Comparison of ENCODE assay signal across 8 cellular contexts in the genomic region with DNA sequence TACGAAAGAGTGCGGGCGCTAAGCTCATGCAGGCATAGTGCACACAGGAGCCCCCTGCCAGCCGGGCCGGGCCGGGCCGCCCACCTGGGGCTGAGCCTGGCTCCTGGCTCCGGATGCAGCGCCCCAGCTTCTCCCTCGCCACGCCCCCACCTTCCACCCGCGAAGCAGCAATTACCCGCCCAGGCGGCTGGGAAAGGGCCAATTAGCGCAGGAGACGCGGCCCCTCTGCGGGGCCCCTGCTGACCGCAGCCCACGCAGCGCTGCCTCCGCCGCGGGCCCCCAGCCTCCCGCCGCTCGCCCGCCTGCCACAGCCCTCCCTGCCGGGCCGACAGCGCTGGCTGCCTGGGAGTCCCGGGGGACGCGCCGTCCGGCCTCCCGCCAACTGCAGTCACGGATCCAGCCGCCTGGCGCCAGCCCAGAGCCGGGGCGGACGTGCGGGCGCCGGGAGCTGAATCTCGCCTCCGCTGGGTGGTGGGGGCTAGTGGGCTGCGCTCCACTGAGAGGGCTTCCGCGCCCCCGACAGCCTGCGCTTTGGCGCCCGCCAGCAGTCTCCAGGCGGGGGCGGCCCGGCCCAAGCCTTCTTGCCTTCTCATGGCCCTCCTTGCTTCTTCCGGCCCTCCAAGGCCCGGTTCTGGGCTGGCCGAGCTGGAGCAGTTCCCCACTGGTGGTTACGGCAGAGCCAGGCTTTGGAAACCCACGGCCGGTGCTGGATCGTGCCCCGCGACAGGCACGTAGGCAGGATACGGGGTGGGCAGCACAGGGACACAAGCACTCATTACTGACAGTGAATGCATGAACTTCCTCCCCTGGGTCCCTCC. TPM values are rescaled to one million over a fixed set of nuclear protein-coding genes. Genes with fewer than 3 reads are reported as not detected.
A peak's percentile ranks its signal among the peaks of the same experiment; 100 is the strongest.
DNase-seq lines count a peak whose midpoint lies in the region; ATAC-seq and TF ChIP-seq lines count a peak whose summit lies in the region.

No MANE protein-coding gene starts in this region.

- H3K9me3 Mint-ChIP-seq in activated CD4-positive, alpha-beta T cell treated with anti-CD3 and anti-CD28 coated beads, Interleukin-2, amount 10 ng/mL, durations not matched to agents 24 days and 14 days = no peaks in the 10 kb centered on the region
- no peaks in the 10 kb centered on the region for H3K9me3 Mint-ChIP-seq in dendritic cell treated with granulocyte-macrophage colony-stimulating factor and Interleukin-4, amounts not matched to agents 40 ng/mL and 50 ng/mL, for 4 days

- no peaks in the 10 kb centered on the region for H3K79me2 ChIP-seq in MM.1S (ENCODE audit: low read length)

- 7% methylated on average over 70 of the region's 70 CpGs for WGBS in liver

- no peaks in the 10 kb centered on the region for H3K9me3 ChIP-seq in MM.1S (replicated peaks; ENCODE audit: insufficient read depth, low read length)
- H3K9me3 ChIP-seq in liver (ENCODE audit: control insufficient read depth in 4 of 4, low read length in 3 of 4) = no peaks in the 10 kb centered on the region

- H3K4me3 ChIP-seq in MM.1S (ENCODE audit: low read length) (peak overlapping the region; percentile 56), liver (ENCODE audit: low read depth in 1 of 3, low read length in 3 of 3) (peak overlapping the region in 1 of 3 donors; percentile 63)

- H3K4me2 ChIP-seq in MM.1S (ENCODE audit: low read depth, low read length) = peak overlapping the region; percentile 90

- H3K9me2 ChIP-seq in MM.1S (replicated peaks; ENCODE audit: insufficient read depth, low read length) = no peaks in the 10 kb centered on the region

- no peaks in the 10 kb centered on the region for H3K4me1 ChIP-seq in MM.1S (ENCODE audit: low read length)
- peaks cover 5 to 10% (median 7%) of the 10 kb centered on the region in 4 donors for H3K4me1 ChIP-seq in liver (ENCODE audit: control insufficient read depth in 4 of 4, insufficient read depth in 4 of 4, low read length in 3 of 4)

- ATAC-seq in HG02981 (IDR thresholded peaks at IDR 0.05; ENCODE audit: unreplicated experiment) = no peak

- H3K36me3 ChIP-seq in MM.1S (replicated peaks; ENCODE audit: insufficient read depth, low read length) = no peaks in the 10 kb centered on the region
- H3K36me3 ChIP-seq in liver (ENCODE audit: control insufficient read depth in 4 of 4, insufficient read depth in 3 of 4, low read depth in 1 of 4, low read length in 3 of 4) = no peaks in the 10 kb centered on the region

- peak overlapping the region; percentile 49; the same call in 1 of the 2 replicates for H3K9ac ChIP-seq in MM.1S (ENCODE audit: low read length)
- H3K9ac ChIP-seq in liver (ENCODE audit: low read depth in 1 of 2, low read length in 2 of 2) = no peak overlapping the region

- no peaks in the 10 kb centered on the region for H3K27me3 Mint-ChIP-seq in activated CD4-positive, alpha-beta T cell treated with anti-CD3 and anti-CD28 coated beads, Interleukin-2, amount 10 ng/mL, durations not matched to agents 24 days and 14 days
- H3K27me3 Mint-ChIP-seq in dendritic cell treated with granulocyte-macrophage colony-stimulating factor and Interleukin-4, amounts not matched to agents 40 ng/mL and 50 ng/mL, for 4 days = peaks cover 46% of the 10 kb centered on the region

- peaks cover 20% of the 10 kb centered on the region for H3K36me3 Mint-ChIP-seq in activated CD4-positive, alpha-beta T cell treated with anti-CD3 and anti-CD28 coated beads, Interleukin-2, amount 10 ng/mL, durations not matched to agents 24 days and 14 days (ENCODE audit: low read depth)
- H3K36me3 Mint-ChIP-seq in dendritic cell treated with granulocyte-macrophage colony-stimulating factor and Interleukin-4, amounts not matched to agents 40 ng/mL and 50 ng/mL, for 4 days (ENCODE audit: low read depth) = no peaks in the 10 kb centered on the region

- H3F3A ChIP-seq in MM.1S (ENCODE audit: insufficient read depth, low read length) = no peaks in the 10 kb centered on the region

- intact Hi-C loops in activated CD4-positive, alpha-beta T cell treated with anti-CD3 and anti-CD28 coated beads, Interleukin-2, amount 10 ng/mL, durations not matched to agents 24 days and 14 days (cut with micrococcal nuclease) = loop anchor here (1.0 to 2.0 kb wide), 3 partner anchors 30 to 59 kb away; no protein-coding TSS in a partner anchor
- intact Hi-C loops in dendritic cell treated with granulocyte-macrophage colony-stimulating factor and Interleukin-4, amounts not matched to agents 40 ng/mL and 50 ng/mL, for 4 days (cut with micrococcal nuclease) = no loop called here

- H3K27ac Mint-ChIP-seq in activated CD4-positive, alpha-beta T cell treated with anti-CD3 and anti-CD28 coated beads, Interleukin-2, amount 10 ng/mL, durations not matched to agents 24 days and 14 days = peak overlapping the region; percentile 96
- H3K27ac Mint-ChIP-seq in dendritic cell treated with granulocyte-macrophage colony-stimulating factor and Interleukin-4, amounts not matched to agents 40 ng/mL and 50 ng/mL, for 4 days = no peak overlapping the region

- no peak overlapping the region for H3K27ac ChIP-seq in MM.1S (ENCODE audit: low read length)
- H3K27ac ChIP-seq in liver (ENCODE audit: low read depth in 1 of 2, low read length in 2 of 2) = no peak overlapping the region

- peak in 1 of 2 donors; percentile 35 for TF ChIP-seq RAD21 in liver (IDR thresholded peaks at IDR 0.05)

- TF ChIP-seq CTCF in MM.1S (IDR thresholded peaks at IDR 0.05; ENCODE audit: low read length) (peak; percentile 23; the same call in 1 of the 2 replicates), liver (IDR thresholded peaks at IDR 0.05; ENCODE audit: low read depth, low read length, missing input control) (peak; percentile 18)

- peak overlapping the region; percentile 89 for H3K4me3 Mint-ChIP-seq in activated CD4-positive, alpha-beta T cell treated with anti-CD3 and anti-CD28 coated beads, Interleukin-2, amount 10 ng/mL, durations not matched to agents 24 days and 14 days
- peak overlapping the region; percentile 67 for H3K4me3 Mint-ChIP-seq in dendritic cell treated with granulocyte-macrophage colony-stimulating factor and Interleukin-4, amounts not matched to agents 40 ng/mL and 50 ng/mL, for 4 days

- H2AFZ ChIP-seq in MM.1S (ENCODE audit: low read length) = peak overlapping the region; percentile 87

- H4K20me1 ChIP-seq in MM.1S (ENCODE audit: insufficient read depth, low read length) = no peaks in the 10 kb centered on the region

- DNase-seq in NCI-H2196 (lab: John Stamatoyannopoulos, UW; ENCODE audit: unreplicated experiment) (peak; percentile 24), NCI-H2196 treated with DMSO at 0.1 percent for 48 hours (lab: John Stamatoyannopoulos, UW; ENCODE audit: unreplicated experiment) (no peak), MM.1S (peak; percentile 41)
- peak; percentile 96 for DNase-seq in activated CD4-positive, alpha-beta T cell treated with anti-CD3 and anti-CD28 coated beads, Interleukin-2, amount 10 ng/mL, durations not matched to agents 24 days and 14 days
- DNase-seq in stimulated activated CD4-positive, alpha-beta T cell treated with anti-CD3 and anti-CD28 coated beads, Interleukin-4, amount 100 ng/mL, for 1 hour = peak; percentile 71

- H3K4me1 Mint-ChIP-seq in activated CD4-positive, alpha-beta T cell treated with anti-CD3 and anti-CD28 coated beads, Interleukin-2, amount 10 ng/mL, durations not matched to agents 24 days and 14 days = peaks cover 51% of the 10 kb centered on the region
- H3K4me1 Mint-ChIP-seq in dendritic cell treated with granulocyte-macrophage colony-stimulating factor and Interleukin-4, amounts not matched to agents 40 ng/mL and 50 ng/mL, for 4 days (ENCODE audit: low read depth) = peaks cover 27% of the 10 kb centered on the region

- H3K27me3 ChIP-seq in MM.1S (replicated peaks; ENCODE audit: insufficient read depth, low read length) (no peaks in the 10 kb centered on the region), liver (ENCODE audit: control insufficient read depth in 4 of 4, insufficient read depth in 4 of 4, low read length in 3 of 4) (no peaks in the 10 kb centered on the region)

TF ChIP-seq in liver, 16 proteins besides CTCF, POLR2A, EP300 and RAD21 (continues in another document):
- TF ChIP-seq YY1 (IDR thresholded peaks at IDR 0.05) = no peak
- no peak for TF ChIP-seq TAF1 (conservative IDR thresholded peaks at IDR 0.05)
- TF ChIP-seq, protein P1, sequence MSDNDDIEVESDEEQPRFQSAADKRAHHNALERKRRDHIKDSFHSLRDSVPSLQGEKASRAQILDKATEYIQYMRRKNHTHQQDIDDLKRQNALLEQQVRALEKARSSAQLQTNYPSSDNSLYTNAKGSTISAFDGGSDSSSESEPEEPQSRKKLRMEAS (IDR thresholded peaks at IDR 0.05) = no peak
- no peak for TF ChIP-seq HNF4G (IDR thresholded peaks at IDR 0.05)
- no peak for TF ChIP-seq JUND (IDR thresholded peaks at IDR 0.05)
- TF ChIP-seq SP1 (IDR thresholded peaks at IDR 0.05) = no peak
- no peak for TF ChIP-seq EGR1 (IDR thresholded peaks at IDR 0.05; ENCODE audit: low read depth in 2 of 2)
- no peak for TF ChIP-seq RXRA (IDR thresholded peaks at IDR 0.05)

RNA-seq across cellular contexts. Expression of a gene that starts 14.9 kb away (rescaled TPM):
- total RNA-seq in activated CD4-positive, alpha-beta T cell treated with anti-CD3 and anti-CD28 coated beads, Interleukin-2, amount 10 ng/mL, durations not matched to agents 24 days and 14 days = 163 and 172 TPM in 2 replicates
- total RNA-seq in liver = 10 to 100 TPM; 14.4 to 19.3 TPM
- polyA plus RNA-seq in liver = 1 to 10 TPM; 6.8 to 8.0 TPM

RNA-seq across cellular contexts. Expression of a gene that starts 25.6 kb away (rescaled TPM):
- total RNA-seq in activated CD4-positive, alpha-beta T cell treated with anti-CD3 and anti-CD28 coated beads, Interleukin-2, amount 10 ng/mL, durations not matched to agents 24 days and 14 days = 27.0 and 27.5 TPM in 2 replicates
- 10 to 100 TPM in 1 of 2 donors, 1 to 10 TPM in 1; 1.6 to 20.5 TPM for total RNA-seq in liver
- polyA plus RNA-seq in liver = 10 to 100 TPM in 1 of 2 donors, 1 to 10 TPM in 1; 5.4 to 17.1 TPM

RNA-seq across cellular contexts. Expression of a gene that starts 53.0 kb away (rescaled TPM):
- total RNA-seq in activated CD4-positive, alpha-beta T cell treated with anti-CD3 and anti-CD28 coated beads, Interleukin-2, amount 10 ng/mL, durations not matched to agents 24 days and 14 days = 6.8 and 7.0 TPM in 2 replicates
- 10 to 100 TPM in 1 of 2 donors, under 1 TPM in 1; 0.19 to 28.3 TPM for total RNA-seq in liver
- 10 to 100 TPM; 12.3 to 12.7 TPM for polyA plus RNA-seq in liver
